In genomic region chr2:101463885-101464653, GRCh38 we compare ENCODE assay signal across 11 cellular contexts. TPM values are rescaled to one million over a fixed set of nuclear protein-coding genes. Genes with fewer than 3 reads are reported as not detected.
DNase-seq lines count a peak whose midpoint lies in the region; ATAC-seq, FAIRE-seq and TF ChIP-seq lines count a peak whose summit lies in the region.
"Had no signal": no experiment of that assay in that cellular context is flagged by ENCODE, and none has a peak within 500 bp of the region (broad histone marks: within the 10 kb centered on the region; RNA-seq: fewer than 3 reads in every experiment).

No MANE protein-coding gene starts in this region.

- H3K4me1 ChIP-seq in skeletal muscle tissue (ENCODE audit: control insufficient read depth in 3 of 3, insufficient read depth in 3 of 3, low read length in 3 of 3) = peaks cover 8 to 9% (median 8%) of the 10 kb centered on the region in 3 donors

- no peaks in the 10 kb centered on the region for H3K36me3 ChIP-seq in skeletal muscle tissue (ENCODE audit: control insufficient read depth in 3 of 3, insufficient read depth in 3 of 3, low read length in 3 of 3)
- H3K36me3 ChIP-seq: WERI-Rb-1 had no signal

- no peak overlapping the region for H3K9ac ChIP-seq in skeletal muscle tissue (ENCODE audit: low read depth in 1 of 3, low read length in 3 of 3)

- no peak for TF ChIP-seq CTCF in fibroblast of the aortic adventitia (IDR thresholded peaks at IDR 0.05; ENCODE audit: insufficient read depth, low read length)

- H3K4me3 ChIP-seq in fibroblast of the aortic adventitia (ENCODE audit: low read depth, low read length) (no peak overlapping the region), skeletal muscle tissue (ENCODE audit: low read length in 3 of 3) (no peak overlapping the region)

- no peak for DNase-seq in GM12891 (ENCODE audit: insufficient read length, low spot score)
- DNase-seq in RCC 7860 (ENCODE audit: low spot score) = peak; percentile 62
- peak; percentile 97 for DNase-seq in fibroblast of the aortic adventitia (ENCODE audit: low read depth)
- DNase-seq in NCI-H69 (lab: John Stamatoyannopoulos, UW) = no peak
- DNase-seq in 8988T = no peak
- DNase-seq: activated naive CD8-positive, alpha-beta T cell treated with anti-CD3 and anti-CD28 coated beads, Interleukin-2, amount 10 ng/mL, durations not matched to agents 7 days and 5 days; hippocampal formation; NCI-H510A treated with DMSO at 0.1 percent for 48 hours; WERI-Rb-1 had no signal

- H3K9me3 ChIP-seq in skeletal muscle tissue (ENCODE audit: control insufficient read depth in 3 of 3, low read length in 3 of 3) = no peaks in the 10 kb centered on the region

- no peak for TF ChIP-seq POLR2A in GM12891 (IDR thresholded peaks at IDR 0.05; ENCODE audit: low read depth, low read length)

- peak overlapping the region; percentile 21 for H3K27ac ChIP-seq in skeletal muscle tissue (ENCODE audit: low read depth, low read length)
- H3K27ac ChIP-seq: WERI-Rb-1 had no signal

- H3K27me3 ChIP-seq in skeletal muscle tissue (ENCODE audit: control insufficient read depth in 3 of 3, insufficient read depth in 3 of 3, low read length in 3 of 3) = no peaks in the 10 kb centered on the region

- no peak for ATAC-seq in HG03460 (IDR thresholded peaks at IDR 0.05; ENCODE audit: unreplicated experiment)

- FAIRE-seq in GM12891 (lab: Jason Lieb, UNC) (no peak), RCC 7860 (lab: Jason Lieb, UNC) (no peak)

TF ChIP-seq in GM12891, 5 proteins besides CTCF, POLR2A, EP300 and RAD21:
- TF ChIP-seq POLR2AphosphoS5 (IDR thresholded peaks at IDR 0.05; ENCODE audit: low read depth, low read length) = no peak
- no peak for TF ChIP-seq PAX5 (IDR thresholded peaks at IDR 0.05; ENCODE audit: insufficient read depth, low read length, severe bottlenecking)
- TF ChIP-seq SPI1 (IDR thresholded peaks at IDR 0.05; ENCODE audit: low read depth, low read length) = peak; percentile 10; the same call in 1 of the 2 replicates
- TF ChIP-seq POU2F2 (IDR thresholded peaks at IDR 0.05; ENCODE audit: low read depth, low read length) = no peak
- TF ChIP-seq TAF1 (IDR thresholded peaks at IDR 0.05; ENCODE audit: low read depth, low read length) = no peak

RNA-seq across cellular contexts. Expression of gene RFX8, which starts 10.8 kb away (rescaled TPM):
- not detected for polyA plus RNA-seq in GM12891 (2012; ENCODE audit: low read depth, missing spikeins)
- total RNA-seq in fibroblast of the aortic adventitia (ENCODE audit: low replicate concordance) (5.3 and 24.1 TPM in 2 replicates), skeletal muscle tissue (under 0.01 TPM)

Comparison
In these comparisons a context has a peak if more than half of its experiments do, and no peak if none do; other contexts are left out.
1. DNase-seq: peak in RCC 7860 (single experiment) and fibroblast of the aortic adventitia (single experiment); none in GM12891 (single experiment), NCI-H69 (single experiment) and 8988T (single experiment).